In the genomic region with DNA sequence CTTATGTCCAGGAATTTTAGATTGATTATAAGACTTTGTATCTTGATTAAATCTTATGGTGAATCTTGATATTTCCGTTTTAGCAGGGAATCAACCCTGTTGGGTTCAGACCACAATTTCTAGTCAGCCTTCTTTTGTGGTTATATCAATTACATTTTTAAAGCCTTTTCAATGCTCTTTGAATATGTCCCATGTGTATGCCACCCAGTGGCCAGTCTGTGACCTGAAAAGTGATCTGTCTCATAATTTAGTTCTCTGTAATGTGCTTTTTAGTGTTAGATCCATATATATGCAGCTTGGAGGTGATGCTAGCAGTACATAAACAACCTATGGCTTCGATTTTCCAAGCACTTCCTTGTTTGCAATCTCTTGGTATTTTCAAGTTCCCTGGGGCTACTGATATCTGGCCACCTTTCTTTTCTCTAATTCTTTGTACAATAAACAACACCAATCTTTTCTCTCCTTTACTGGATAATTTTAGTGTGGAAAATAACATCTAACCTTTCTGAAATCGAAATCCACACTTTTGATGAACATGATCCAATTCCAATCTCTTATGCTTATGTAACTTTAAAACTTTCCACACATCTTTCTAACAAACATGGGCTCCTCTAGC, we compare ENCODE assay signal across 1 cellular context.
TF ChIP-seq lines count a peak whose summit lies in the region.

No MANE protein-coding gene starts in this region.

TF ChIP-seq in H1, 55 proteins besides CTCF, POLR2A, EP300 and RAD21:
- no peak for TF ChIP-seq MAX (IDR thresholded peaks at IDR 0.05)
